Comparison of ENCODE assay signal across 11 cellular contexts in the genomic region with DNA sequence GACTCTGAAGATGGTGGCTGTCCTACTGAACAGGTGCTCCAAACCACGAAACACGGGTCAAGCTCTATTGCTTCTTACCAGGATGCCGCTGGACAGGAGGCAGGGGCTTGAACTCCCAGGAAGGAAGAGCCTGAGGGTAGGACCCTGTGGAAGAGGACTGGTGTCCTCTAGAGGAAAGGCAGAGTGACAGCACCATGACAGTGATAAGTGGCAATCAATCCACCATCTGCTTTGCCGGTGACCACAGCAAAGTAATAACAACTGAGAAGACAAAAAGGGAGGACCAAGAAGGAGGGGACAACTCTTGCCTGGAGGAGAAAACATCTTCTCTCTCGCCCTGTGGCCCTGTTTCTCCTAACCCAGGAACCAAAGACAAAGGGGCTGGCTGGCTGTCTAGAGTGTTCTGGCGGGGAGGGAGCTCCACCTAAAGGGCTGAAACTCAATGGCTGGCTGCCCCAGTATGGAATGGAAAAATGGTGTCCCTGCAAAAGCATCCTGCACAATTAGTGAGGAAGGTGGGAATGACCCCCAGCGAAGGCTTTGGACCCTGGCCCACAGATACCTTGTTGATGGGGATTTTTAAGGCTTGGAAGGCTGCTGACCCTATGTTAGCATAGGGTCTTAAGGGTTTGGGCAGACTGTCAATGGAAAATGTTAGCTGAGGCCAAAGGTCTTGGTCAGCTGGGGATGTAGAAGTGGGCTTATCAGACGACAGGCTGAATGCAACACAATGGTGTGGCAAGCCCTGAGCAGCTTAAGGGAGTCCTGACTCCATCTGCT. TPM values are rescaled to one million over a fixed set of nuclear protein-coding genes. Genes with fewer than 3 reads are reported as not detected.
DNase-seq lines count a peak whose midpoint lies in the region; ATAC-seq and TF ChIP-seq lines count a peak whose summit lies in the region.
"Had no signal": no experiment of that assay in that cellular context is flagged by ENCODE, and none has a peak within 500 bp of the region (broad histone marks: within the 10 kb centered on the region; RNA-seq: fewer than 3 reads in every experiment).

No MANE protein-coding gene starts in this region.

- TF ChIP-seq CTCF in BE2C (IDR thresholded peaks at IDR 0.05; ENCODE audit: low read depth, low read length), result peak; percentile 44
- no peak for TF ChIP-seq CTCF in GM20000 (IDR thresholded peaks at IDR 0.05; ENCODE audit: extremely low read depth, missing control alignments)
- no peak for TF ChIP-seq CTCF in RWPE1 (conservative IDR thresholded peaks at IDR 0.05; ENCODE audit: low read depth)

- DNase-seq in BE2C, result peak; percentile 7
- peak; percentile 19 for DNase-seq in GM20000 (ENCODE audit: low spot score)
- peak; percentile 53 to 66 for DNase-seq in SHP77 (lab: John Stamatoyannopoulos, UW)
- peak; percentile 27 for DNase-seq in iPS-NIHi11 (ENCODE audit: low spot score)
- no peak for DNase-seq in RWPE1 (ENCODE audit: low spot score)
- DNase-seq in T-helper 9 cell, result no peak
- no peak for DNase-seq in activated naive CD4-positive, alpha-beta T cell (lab: John Stamatoyannopoulos, UW)
- DNase-seq: activated gamma-delta T cell treated with Interleukin-2 at 50 U/mL for 16 hours, occipital lobe had no signal

- CTCF ChIA-PET in RWPE1 (lab: Yijun Ruan, JAX), result no interaction called here

- H3K27me3 ChIP-seq in BE2C, result no peaks in the 10 kb centered on the region

- H3K27ac ChIP-seq in RWPE1, result no peak overlapping the region
- H3K27ac ChIP-seq: KMS-11 had no signal

- H3K9me3 ChIP-seq in BE2C, result no peaks in the 10 kb centered on the region

- no peak overlapping the region for H3K4me3 ChIP-seq in BE2C (ENCODE audit: low read depth, low read length)

- no peak for ATAC-seq in GM21423 (IDR thresholded peaks at IDR 0.05; ENCODE audit: unreplicated experiment)

- H3K36me3 ChIP-seq in BE2C, result no peaks in the 10 kb centered on the region

- POLR2A ChIA-PET in RWPE1 (lab: Yijun Ruan, JAX; ENCODE audit: low non-redundant PET), result no interaction called here

- H3K4me1 ChIP-seq in BE2C, result no peaks in the 10 kb centered on the region

RNA-seq across cellular contexts. Expression of gene PROC, which starts 35.4 kb away (rescaled TPM):
- not detected for polyA plus RNA-seq in BE2C (2012; ENCODE audit: insufficient read depth, insufficient read length, low read depth)

Comparison
In these comparisons a context has a peak if more than half of its experiments do, and no peak if none do; other contexts are left out.
1. DNase-seq: peak in BE2C (single experiment), GM20000 (single experiment), SHP77 (2 of 2) and iPS-NIHi11 (single experiment); none in RWPE1 (single experiment), T-helper 9 cell (single experiment) and activated naive CD4-positive, alpha-beta T cell (0 of 4).